In genomic region chr19:11180346-11180745, GRCh38 we compare ENCODE assay signal across 16 cellular contexts. TPM values are rescaled to one million over a fixed set of nuclear protein-coding genes. Genes with fewer than 3 reads are reported as not detected.
A peak's percentile ranks its signal among the peaks of the same experiment; 100 is the strongest.
DNase-seq lines count a peak whose midpoint lies in the region; ATAC-seq and TF ChIP-seq lines count a peak whose summit lies in the region.
"Had no signal": no experiment of that assay in that cellular context is flagged by ENCODE, and none has a peak within 500 bp of the region (broad histone marks: within the 10 kb centered on the region; RNA-seq: fewer than 3 reads in every experiment).

No MANE protein-coding gene starts in this region.

- H3K4me1 ChIP-seq in OCI-LY3 (ENCODE audit: low read length) (peaks cover 32% of the 10 kb centered on the region), gastroesophageal sphincter (peaks cover 4 to 73% (median 33%) of the 10 kb centered on the region in 3 donors), rectal smooth muscle tissue (ENCODE audit: control insufficient read depth, insufficient read depth, low read length) (peaks cover 15% of the 10 kb centered on the region), spleen (peaks cover 5 to 36% (median 18%) of the 10 kb centered on the region in 6 donors)

- TF ChIP-seq POLR2A in gastroesophageal sphincter (IDR thresholded peaks at IDR 0.05) (no peak), spleen (IDR thresholded peaks at IDR 0.05) (no peak)

- H3K79me2 ChIP-seq in OCI-LY3 (ENCODE audit: low read length), result no peaks in the 10 kb centered on the region

- H3K27me3 ChIP-seq in OCI-LY3 (ENCODE audit: low read depth, low read length) (peaks cover 3% of the 10 kb centered on the region; the same call in 1 of the 2 replicates), gastroesophageal sphincter (no peaks in the 10 kb centered on the region), rectal smooth muscle tissue (ENCODE audit: control insufficient read depth, insufficient read depth, low read length) (no peaks in the 10 kb centered on the region), spleen (replicated peaks in 1 of 7) (peaks cover 0 to 16% (median 0%) of the 10 kb centered on the region in 7 donors)

- H3K4me2 ChIP-seq in OCI-LY3 (ENCODE audit: low read length), result peak overlapping the region; percentile 98
- H3K4me2 ChIP-seq: SK-N-SH had no signal

- 0 out of 2 replicates have a peak overlapping the region, but pooled peaks have one; percentile 5 for H2AFZ ChIP-seq in OCI-LY3 (ENCODE audit: low read depth, low read length)

- no peaks in the 10 kb centered on the region for H4K20me1 ChIP-seq in OCI-LY3 (ENCODE audit: insufficient read depth, low read length)

- TF ChIP-seq CTCF in OCI-LY3 (IDR thresholded peaks at IDR 0.05; ENCODE audit: low read depth, low read length), result no peak
- TF ChIP-seq CTCF in gastroesophageal sphincter (IDR thresholded peaks at IDR 0.05), result no peak
- no peak for TF ChIP-seq CTCF in spleen (IDR thresholded peaks at IDR 0.05 in 8 of 11, conservative IDR thresholded peaks at IDR 0.05 in 3 of 11)

- peak; percentile 76 for DNase-seq in AG20443 (ENCODE audit: low spot score)
- no peak for DNase-seq in effector CD8-positive, alpha-beta T cell (lab: John Stamatoyannopoulos, UW)
- no peak for DNase-seq in spleen
- no peak for DNase-seq in SW 1271 (lab: John Stamatoyannopoulos, UW)
- no peak for DNase-seq in central memory CD4-positive, alpha-beta T cell
- DNase-seq: activated CD4-positive, alpha-beta T cell treated with anti-CD3 and anti-CD28 coated beads, Interleukin-2, amount 50 U/mL, for 4 hours; activated effector memory CD4-positive, alpha-beta T cell treated with anti-CD3 and anti-CD28 coated beads, Interleukin-2, amount 50 U/mL, for 16 hours; DND-41; NCI-H187; NCI-H748 treated with DMSO at 0.1 percent for 48 hours; SK-N-SH had no signal

- no peaks in the 10 kb centered on the region for H3K9me3 ChIP-seq in OCI-LY3 (ENCODE audit: insufficient read depth, low read length)
- H3K9me3 ChIP-seq in gastroesophageal sphincter, result no peaks in the 10 kb centered on the region
- peaks cover 0 to 3% (median 0%) of the 10 kb centered on the region in 8 donors for H3K9me3 ChIP-seq in spleen
- H3K9me3 ChIP-seq: SK-N-SH had no signal

- TF ChIP-seq EP300 in gastroesophageal sphincter (IDR thresholded peaks at IDR 0.05), result no peak

- intact Hi-C loops in spleen (cut with DNase I; ENCODE audit: low total_unique reads), result no loop called here

- H3K9ac ChIP-seq in OCI-LY3 (ENCODE audit: low read length) (peak overlapping the region; percentile 61; the same call in 1 of the 2 replicates), rectal smooth muscle tissue (ENCODE audit: low read length) (no peak overlapping the region)
- H3K9ac ChIP-seq: SK-N-SH had no signal

- H3K4me3 ChIP-seq in OCI-LY3 (ENCODE audit: low read length), result peak overlapping the region; percentile 76
- peak overlapping the region in 1 of 2 donors; percentile 8 for H3K4me3 ChIP-seq in gastroesophageal sphincter
- H3K4me3 ChIP-seq in rectal smooth muscle tissue (ENCODE audit: low read length), result no peak overlapping the region
- no peak overlapping the region for H3K4me3 ChIP-seq in spleen
- H3K4me3 ChIP-seq: skin epidermis had no signal

- peak; percentile 60 for ATAC-seq in gastroesophageal sphincter

- H3K36me3 ChIP-seq in OCI-LY3 (replicated peaks; ENCODE audit: low read depth, low read length), result no peaks in the 10 kb centered on the region
- peaks cover 0 to 69% of the 10 kb centered on the region in 2 donors for H3K36me3 ChIP-seq in gastroesophageal sphincter
- H3K36me3 ChIP-seq in rectal smooth muscle tissue (ENCODE audit: control insufficient read depth, insufficient read depth, low read length), result peaks cover 27% of the 10 kb centered on the region
- H3K36me3 ChIP-seq in spleen, result peaks cover 0 to 42% (median 3%) of the 10 kb centered on the region in 6 donors

- WGBS in gastroesophageal sphincter (ENCODE audit: low coverage in 1 of 2), 2 donors, result 16 to 24% methylated on average over 3 of the region's 8 CpGs
- WGBS in spleen, 5 donors, result 64 to 81% (median 69%) methylated on average over 8 of the region's 8 CpGs

- H3K27ac ChIP-seq in OCI-LY3 (ENCODE audit: low read length) (peak overlapping the region; percentile 77), gastroesophageal sphincter (peak overlapping the region; percentile 70 to 96 (median 90)), rectal smooth muscle tissue (ENCODE audit: low read depth, low read length) (peak overlapping the region; percentile 44), spleen (peak overlapping the region in 4 of 8 donors; percentile 17 to 33 (median 24))

RNA-seq across cellular contexts. Expression of gene KANK2, which starts 17.0 kb away (rescaled TPM):
- 1,000 to 10,000 TPM in 3 of 4 donors, 100 to 1,000 TPM in 1; 913 to 1,808 (median 1,065) TPM for total RNA-seq in gastroesophageal sphincter
- total RNA-seq in spleen, result 100 to 1,000 TPM in 4 of 7 donors, 10 to 100 TPM in 3; 47.7 to 144 (median 117) TPM
- 10 to 100 TPM; 16.3 to 34.9 (median 20.1) TPM for polyA plus RNA-seq in spleen

RNA-seq across cellular contexts. Expression of gene SPC24, which starts 24.8 kb away (rescaled TPM):
- 1 to 10 TPM; 4.2 to 6.8 (median 5.7) TPM for total RNA-seq in gastroesophageal sphincter
- 1 to 10 TPM; 2.0 to 9.7 (median 3.6) TPM for total RNA-seq in spleen
- 1 to 10 TPM; 1.7 to 4.4 (median 3.9) TPM for polyA plus RNA-seq in spleen

RNA-seq across cellular contexts. Expression of gene ANGPTL8, which starts 59.1 kb away (rescaled TPM):
- total RNA-seq in gastroesophageal sphincter (1 to 10 TPM in 1 of 4 donors, not detected in 3; 2.0 TPM), spleen (not detected)
- under 1 TPM in 1 of 3 donors, not detected in 2; 0.30 TPM for polyA plus RNA-seq in spleen
- total RNA-seq: bronchial epithelial cell had no signal

Comparison
In these comparisons a context has a peak if more than half of its experiments do, and no peak if none do; other contexts are left out.
1. RNA of gene KANK2, which starts 17.0 kb away (total RNA-seq): 913 to 1,808 TPM in gastroesophageal sphincter; 47.7 to 144 TPM in spleen; every median in the first group is over 4 times any median in the second.